ENCODE assay signal across 1 cellular context in genomic region chrX:19121898-19122640, GRCh38.
TF ChIP-seq lines count a peak whose summit lies in the region.

ADGRG2 (minus strand) TSS chrX:19122468; CDS start chrX:19068834, 53,634 bp downstream.

TF ChIP-seq in WTC11, 78 proteins besides CTCF, POLR2A, EP300 and RAD21 (continued from another document):
- no peak for TF ChIP-seq E2F1 (CRISPR knock-in tag; IDR thresholded peaks at IDR 0.05)
- TF ChIP-seq STAT6 (CRISPR knock-in tag; conservative IDR thresholded peaks at IDR 0.05; ENCODE audit: low read depth), result no peak
- TF ChIP-seq ZNF423 (CRISPR knock-in tag; IDR thresholded peaks at IDR 0.05), result no peak
- TF ChIP-seq ELF4 (CRISPR knock-in tag; IDR thresholded peaks at IDR 0.05; ENCODE audit: low read depth), result no peak
- no peak for TF ChIP-seq JUN (CRISPR knock-in tag; IDR thresholded peaks at IDR 0.05)
- no peak for TF ChIP-seq ZNF671 (CRISPR knock-in tag; IDR thresholded peaks at IDR 0.05)
- TF ChIP-seq USF2 (CRISPR knock-in tag; IDR thresholded peaks at IDR 0.05), result no peak
TF ChIP-seq in WTC11: peak in this region for 0.
